Comparison of ENCODE assay signal across 2 cellular contexts in genomic region chr1:31867546-31867945, GRCh38.
A peak's percentile ranks its signal among the peaks of the same experiment; 100 is the strongest.
TF ChIP-seq lines count a peak whose summit lies in the region.

No MANE protein-coding gene starts in this region.

TF ChIP-seq in IMR-90, 13 proteins besides CTCF, POLR2A, EP300 and RAD21:
- TF ChIP-seq CEBPB (IDR thresholded peaks at IDR 0.05; ENCODE audit: low read depth, low read length) (peak; percentile 75), FOS (IDR thresholded peaks at IDR 0.05; ENCODE audit: low read depth, low read length) (no peak)
TF ChIP-seq in IMR-90: peak in this region for 1.

TF ChIP-seq in H1, 55 proteins besides CTCF, POLR2A, EP300 and RAD21:
- TF ChIP-seq RXRA (IDR thresholded peaks at IDR 0.05; ENCODE audit: insufficient read depth, low read depth, low read length) (no peak), CTBP2 (IDR thresholded peaks at IDR 0.05; ENCODE audit: borderline replicate concordance, insufficient read depth, insufficient read length, low read length) (no peak), CEBPB (IDR thresholded peaks at IDR 0.05; ENCODE audit: low read depth, low read length) (peak; percentile 64; the same call in 1 of the 2 replicates), SP4 (IDR thresholded peaks at IDR 0.05; ENCODE audit: low read length) (no peak), CREB1 (IDR thresholded peaks at IDR 0.05) (no peak)
TF ChIP-seq in H1: peak in this region for 1.
